ENCODE assay signal across 32 cellular contexts in genomic region chr15:62053439-62054085, GRCh38. TPM values are rescaled to one million over a fixed set of nuclear protein-coding genes. Genes with fewer than 3 reads are reported as not detected.
DNase-seq lines count a peak whose midpoint lies in the region; ATAC-seq and TF ChIP-seq lines count a peak whose summit lies in the region.
"Had no signal": no experiment of that assay in that cellular context is flagged by ENCODE, and none has a peak within 500 bp of the region (broad histone marks: within the 10 kb centered on the region; RNA-seq: fewer than 3 reads in every experiment).

No MANE protein-coding gene starts in this region.

- H3K36me3 ChIP-seq in cardiac muscle cell (no peaks in the 10 kb centered on the region), neutrophil (no peaks in the 10 kb centered on the region)
- H3K36me3 ChIP-seq: breast epithelium, HAP-1, upper lobe of left lung had no signal

- no peaks in the 10 kb centered on the region for H3K9me3 ChIP-seq in cardiac muscle cell (ENCODE audit: low read depth)
- H3K9me3 ChIP-seq in neutrophil: no peaks in the 10 kb centered on the region
- H3K9me3 ChIP-seq: A549, breast epithelium, HAP-1, upper lobe of left lung had no signal

- intact Hi-C loops in cardiac septum (cut with DNase I): no loop called here

- no peak overlapping the region for H3K4me3 ChIP-seq in cardiac muscle cell
- H3K4me3 ChIP-seq in neutrophil (ENCODE audit: low read depth in 1 of 2, low read length in 1 of 2): no peak overlapping the region
- H3K4me3 ChIP-seq in foreskin fibroblast (ENCODE audit: low read depth in 1 of 2, low read length in 2 of 2): no peak overlapping the region
- H3K4me3 ChIP-seq: A549, breast epithelium, coronary artery, HAP-1, upper lobe of left lung had no signal

- H3K9me3 Mint-ChIP-seq in IgD-negative memory B cell: peaks cover 0 to 2% (median 0%) of the 10 kb centered on the region in 3 donors
- no peaks in the 10 kb centered on the region for H3K9me3 Mint-ChIP-seq in effector memory CD8-positive, alpha-beta T cell
- H3K9me3 Mint-ChIP-seq: activated T-helper 1 cell treated with anti-CD3 and anti-CD28 coated beads, Interleukin-12 subunit alpha, Interleukin-12 subunit beta, Interleukin-2, Interleukin-4 antibody, amounts not matched to agents 30 ng/mL and 10 ng/mL and 1 ng/mL, durations not matched to agents 14 hours and 24 hours and 36 hours; stimulated activated effector memory CD8-positive, alpha-beta T cell treated with anti-CD3 and anti-CD28 coated beads, Interleukin-12 subunit alpha, Interleukin-12 subunit beta, amount 100 ng/mL, for 72 hours had no signal

- TF ChIP-seq CTCF in cardiac muscle cell (IDR thresholded peaks at IDR 0.05; ENCODE audit: low read depth, low read length): no peak
- TF ChIP-seq CTCF in neutrophil (IDR thresholded peaks at IDR 0.05): no peak
- no peak for TF ChIP-seq CTCF in foreskin fibroblast (IDR thresholded peaks at IDR 0.05; ENCODE audit: low read depth, low read length)

- H3K27me3 Mint-ChIP-seq in IgD-negative memory B cell: no peaks in the 10 kb centered on the region
- no peaks in the 10 kb centered on the region for H3K27me3 Mint-ChIP-seq in effector memory CD8-positive, alpha-beta T cell

- peak overlapping the region in 2 of 3 donors; percentile 2 to 16 for H3K27ac Mint-ChIP-seq in IgD-negative memory B cell
- H3K27ac Mint-ChIP-seq in effector memory CD8-positive, alpha-beta T cell: peak overlapping the region; percentile 24 to 42
- H3K27ac Mint-ChIP-seq: activated naive CD4-positive, alpha-beta T cell treated with anti-CD3 and anti-CD28 coated beads, Interleukin-2, amount 50 U/mL, for 72 hours; activated T-helper 1 cell treated with anti-CD3 and anti-CD28 coated beads, Interleukin-12 subunit alpha, Interleukin-12 subunit beta, Interleukin-2, Interleukin-4 antibody, amounts not matched to agents 30 ng/mL and 10 ng/mL and 1 ng/mL, durations not matched to agents 14 hours and 24 hours and 36 hours; stimulated activated effector memory CD8-positive, alpha-beta T cell treated with anti-CD3 and anti-CD28 coated beads, Interleukin-12 subunit alpha, Interleukin-12 subunit beta, amount 100 ng/mL, for 72 hours had no signal

- H3K4me1 Mint-ChIP-seq in IgD-negative memory B cell: peaks cover 38 to 44% (median 43%) of the 10 kb centered on the region in 3 donors
- peaks cover 37 to 56% of the 10 kb centered on the region in 2 donors for H3K4me1 Mint-ChIP-seq in effector memory CD8-positive, alpha-beta T cell (ENCODE audit: low read depth in 2 of 2)

- peak overlapping the region in 2 of 4 donors; percentile 19 to 44 for H3K4me3 Mint-ChIP-seq in IgD-negative memory B cell
- H3K4me3 Mint-ChIP-seq in effector memory CD8-positive, alpha-beta T cell: no peak overlapping the region
- H3K4me3 Mint-ChIP-seq: activated T-helper 1 cell treated with anti-CD3 and anti-CD28 coated beads, Interleukin-12 subunit alpha, Interleukin-12 subunit beta, Interleukin-2, Interleukin-4 antibody, amounts not matched to agents 30 ng/mL and 10 ng/mL and 1 ng/mL, durations not matched to agents 14 hours and 24 hours and 36 hours; stimulated activated effector memory CD8-positive, alpha-beta T cell treated with anti-CD3 and anti-CD28 coated beads, Interleukin-12 subunit alpha, Interleukin-12 subunit beta, amount 100 ng/mL, for 72 hours had no signal

- peaks cover 17% of the 10 kb centered on the region for H3K4me1 ChIP-seq in cardiac muscle cell (ENCODE audit: low read depth)
- H3K4me1 ChIP-seq in neutrophil (ENCODE audit: control insufficient read depth in 1 of 2, insufficient read depth in 1 of 2, low read depth in 1 of 2, low read length in 1 of 2): peaks cover 33 to 54% of the 10 kb centered on the region in 2 experiments
- H3K4me1 ChIP-seq: breast epithelium had no signal

- no peak for ATAC-seq in effector memory CD8-positive, alpha-beta T cell (replicated peaks)
- ATAC-seq: A549; activated naive CD4-positive, alpha-beta T cell treated with anti-CD3 and anti-CD28 coated beads, Interleukin-2, amount 50 U/mL, for 72 hours; stimulated activated effector memory CD8-positive, alpha-beta T cell treated with anti-CD3 and anti-CD28 coated beads, Interleukin-12 subunit alpha, Interleukin-12 subunit beta, amount 100 ng/mL, for 72 hours had no signal

- H3K27ac ChIP-seq in cardiac muscle cell (peak overlapping the region; percentile 55), neutrophil (peak overlapping the region; percentile 64)
- H3K27ac ChIP-seq: A549, breast epithelium, coronary artery had no signal

- H3K27me3 ChIP-seq in cardiac muscle cell: no peaks in the 10 kb centered on the region
- H3K27me3 ChIP-seq in neutrophil: no peaks in the 10 kb centered on the region
- H3K27me3 ChIP-seq: breast epithelium, upper lobe of left lung had no signal

- peaks cover 4% of the 10 kb centered on the region for H3K36me3 Mint-ChIP-seq in IgD-negative memory B cell
- H3K36me3 Mint-ChIP-seq in effector memory CD8-positive, alpha-beta T cell (ENCODE audit: insufficient read depth): peaks cover 8% of the 10 kb centered on the region

- DNase-seq in cardiac muscle cell (ENCODE audit: low read depth in 1 of 2, low spot score in 1 of 2): no peak
- no peak for DNase-seq in cardiac septum (ENCODE audit: low spot score)
- no peak for DNase-seq in effector memory CD8-positive, alpha-beta T cell
- DNase-seq in stimulated activated naive CD4-positive, alpha-beta T cell (lab: John Stamatoyannopoulos, UW): no peak
- DNase-seq in NCI-H446 treated with DMSO at 0.1 percent for 48 hours (lab: John Stamatoyannopoulos, UW): no peak
- DNase-seq in foreskin fibroblast: no peak
- DNase-seq: COR-L47; DMS53; effector memory CD4-positive, alpha-beta T cell; erythroblast; GF-D8; KG1; mesendoderm; NCI-H1436 treated with DMSO at 0.1 percent for 48 hours; NCI-H524; NK-92 treated with Interleukin-12 subunit alpha and Interleukin-12 subunit beta, amount 100 ng/mL, for 24 hours; retina; SIG-M5; stimulated activated CD4-positive, alpha-beta T cell treated with anti-CD3 and anti-CD28 coated beads, Interleukin-12 subunit alpha, Interleukin-12 subunit beta, amount 100 ng/mL, for 4 hours; stimulated activated CD4-positive, alpha-beta T cell treated with anti-CD3 and anti-CD28 coated beads, Interleukin-4, amount 100 ng/mL, for 24 hours; substantia nigra; upper lobe of left lung had no signal

RNA-seq across cellular contexts. Expression of gene VPS13C, which starts 6.7 kb away (rescaled TPM):
- total RNA-seq in cardiac muscle cell (13.8 and 31.8 TPM in 2 replicates), cardiac septum (35.2 TPM)
- polyA plus RNA-seq in cardiac muscle cell (4.5 and 8.8 TPM in 2 replicates), IgD-negative memory B cell (17.2 TPM)

RNA-seq across cellular contexts. Expression of gene C2CD4A, which starts 13.2 kb away (rescaled TPM):
- total RNA-seq in cardiac muscle cell (not detected in 2 replicates), cardiac septum (0.05 TPM)
- polyA plus RNA-seq in cardiac muscle cell (not detected in 2 replicates), IgD-negative memory B cell (not detected)
- total RNA-seq: osteocyte had no signal
